8 cellular contexts compared by ENCODE assay signal in the genomic region with DNA sequence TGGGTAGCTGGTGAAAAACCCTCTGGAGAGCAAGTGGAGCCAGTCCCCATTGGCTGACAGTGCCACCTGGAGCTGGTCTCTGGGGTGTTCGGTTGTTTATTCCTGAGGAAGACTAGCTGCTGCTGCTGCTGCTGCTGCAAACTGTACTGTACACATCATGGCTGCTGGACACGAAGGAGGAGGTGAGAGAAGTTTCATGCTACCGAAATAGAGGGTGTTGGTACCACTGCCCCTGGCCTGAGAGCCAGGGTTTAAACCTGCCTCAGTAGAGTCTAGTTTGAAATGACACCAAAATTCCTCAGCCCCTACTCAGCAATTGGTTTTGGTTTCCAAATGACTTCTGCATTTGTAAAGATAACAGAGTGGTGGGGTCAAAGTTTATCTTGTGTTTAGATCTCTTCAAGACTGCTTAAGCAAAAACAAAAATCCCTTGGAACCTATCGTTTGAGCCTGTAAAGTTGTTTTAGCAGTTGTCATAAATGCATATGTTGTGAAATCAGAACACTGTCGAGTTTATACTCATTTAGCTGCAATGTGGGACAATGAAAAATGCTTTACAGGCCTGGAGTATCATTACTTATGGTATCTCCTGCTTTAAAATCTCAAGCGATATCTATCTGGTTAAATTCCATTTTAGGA. TPM values are rescaled to one million over a fixed set of nuclear protein-coding genes. Genes with fewer than 3 reads are reported as not detected.
A peak's percentile ranks its signal among the peaks of the same experiment; 100 is the strongest.
DNase-seq lines count a peak whose midpoint lies in the region; ATAC-seq lines count a peak whose summit lies in the region.

No MANE protein-coding gene starts in this region.

- H3K27me3 Mint-ChIP-seq in activated naive CD4-positive, alpha-beta T cell treated with anti-CD3 and anti-CD28 coated beads, Interleukin-2, amount 10 ng/mL, durations not matched to agents 7 days and 5 days: no peaks in the 10 kb centered on the region

- H3K4me3 Mint-ChIP-seq in activated naive CD4-positive, alpha-beta T cell treated with anti-CD3 and anti-CD28 coated beads, Interleukin-2, amount 10 ng/mL, durations not matched to agents 7 days and 5 days: no peak overlapping the region

- peak; percentile 24 for DNase-seq in activated naive CD4-positive, alpha-beta T cell treated with anti-CD3 and anti-CD28 coated beads, Interleukin-2, amount 10 ng/mL, durations not matched to agents 7 days and 5 days
- DNase-seq in myocyte (ENCODE audit: low read depth): peak; percentile 24
- DNase-seq in AG08396 (ENCODE audit: low spot score): no peak
- DNase-seq in NCI-H748 (lab: John Stamatoyannopoulos, UW; ENCODE audit: unreplicated experiment): no peak

- peaks cover 39% of the 10 kb centered on the region for H3K4me1 Mint-ChIP-seq in activated naive CD4-positive, alpha-beta T cell treated with anti-CD3 and anti-CD28 coated beads, Interleukin-2, amount 10 ng/mL, durations not matched to agents 7 days and 5 days

- CTCF ChIA-PET in activated naive CD4-positive, alpha-beta T cell treated with anti-CD3 and anti-CD28 coated beads, Interleukin-2, amount 10 ng/mL, durations not matched to agents 7 days and 5 days (lab: Charles Lee): interaction anchor here (0.8 to 1.2 kb wide), 3 partner anchors 69 to 99 kb away, joined by 3 to 8 read pairs (median 4); no protein-coding TSS in a partner anchor

- ATAC-seq in GM18511 (IDR thresholded peaks at IDR 0.05; ENCODE audit: unreplicated experiment): peak; percentile 68
- peak; percentile 44 for ATAC-seq in HG03442 (IDR thresholded peaks at IDR 0.05; ENCODE audit: unreplicated experiment)
- no peak for ATAC-seq in GM19035 (IDR thresholded peaks at IDR 0.05; ENCODE audit: unreplicated experiment)
- ATAC-seq in GM21360 (IDR thresholded peaks at IDR 0.05; ENCODE audit: unreplicated experiment): no peak

- peaks cover 43% of the 10 kb centered on the region for H3K36me3 Mint-ChIP-seq in activated naive CD4-positive, alpha-beta T cell treated with anti-CD3 and anti-CD28 coated beads, Interleukin-2, amount 10 ng/mL, durations not matched to agents 7 days and 5 days

- no peaks in the 10 kb centered on the region for H3K9me3 Mint-ChIP-seq in activated naive CD4-positive, alpha-beta T cell treated with anti-CD3 and anti-CD28 coated beads, Interleukin-2, amount 10 ng/mL, durations not matched to agents 7 days and 5 days

- H3K27ac Mint-ChIP-seq in activated naive CD4-positive, alpha-beta T cell treated with anti-CD3 and anti-CD28 coated beads, Interleukin-2, amount 10 ng/mL, durations not matched to agents 7 days and 5 days: peak overlapping the region; percentile 78

RNA-seq across cellular contexts. Expression of a gene that starts 40.8 kb away (rescaled TPM):
- total RNA-seq in myocyte: 88.6 and 220 TPM in 2 replicates
- polyA plus RNA-seq in myocyte (2012): 133 TPM

Comparison
In these comparisons a context has a peak if more than half of its experiments do, and no peak if none do; other contexts are left out.
1. ATAC-seq: peak in GM18511 (single experiment) and HG03442 (single experiment); none in GM19035 (single experiment) and GM21360 (single experiment).
2. DNase-seq: peak in activated naive CD4-positive, alpha-beta T cell treated with anti-CD3 and anti-CD28 coated beads, Interleukin-2, amount 10 ng/mL, durations not matched to agents 7 days and 5 days (single experiment) and myocyte (single experiment); none in AG08396 (single experiment) and NCI-H748 (single experiment).